In the genomic region with DNA sequence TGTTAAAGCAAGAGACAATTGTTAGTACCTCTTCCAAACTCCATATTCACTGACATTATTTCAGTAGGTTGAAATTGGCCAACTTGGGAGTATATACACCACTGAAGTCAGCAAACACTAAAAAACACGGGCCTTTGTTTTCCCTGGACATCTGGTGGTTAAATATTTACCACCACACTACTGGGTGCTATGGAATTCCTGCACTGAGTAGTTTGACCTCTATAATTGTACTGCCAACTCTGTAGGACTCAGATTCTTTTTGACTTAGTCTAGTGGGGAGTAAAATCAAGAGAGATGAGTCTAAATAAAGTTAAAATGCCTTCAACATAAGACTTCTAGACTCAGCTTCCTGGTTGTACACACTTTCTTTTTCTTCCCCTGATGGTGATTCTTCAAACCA, we compare ENCODE assay signal across 1 cellular context.
TF ChIP-seq lines count a peak whose summit lies in the region.

No MANE protein-coding gene starts in this region.

TF ChIP-seq in HepG2, 621 proteins besides CTCF, POLR2A, EP300 and RAD21 (continued from another document and continues in another):
- TF ChIP-seq, protein P1, sequence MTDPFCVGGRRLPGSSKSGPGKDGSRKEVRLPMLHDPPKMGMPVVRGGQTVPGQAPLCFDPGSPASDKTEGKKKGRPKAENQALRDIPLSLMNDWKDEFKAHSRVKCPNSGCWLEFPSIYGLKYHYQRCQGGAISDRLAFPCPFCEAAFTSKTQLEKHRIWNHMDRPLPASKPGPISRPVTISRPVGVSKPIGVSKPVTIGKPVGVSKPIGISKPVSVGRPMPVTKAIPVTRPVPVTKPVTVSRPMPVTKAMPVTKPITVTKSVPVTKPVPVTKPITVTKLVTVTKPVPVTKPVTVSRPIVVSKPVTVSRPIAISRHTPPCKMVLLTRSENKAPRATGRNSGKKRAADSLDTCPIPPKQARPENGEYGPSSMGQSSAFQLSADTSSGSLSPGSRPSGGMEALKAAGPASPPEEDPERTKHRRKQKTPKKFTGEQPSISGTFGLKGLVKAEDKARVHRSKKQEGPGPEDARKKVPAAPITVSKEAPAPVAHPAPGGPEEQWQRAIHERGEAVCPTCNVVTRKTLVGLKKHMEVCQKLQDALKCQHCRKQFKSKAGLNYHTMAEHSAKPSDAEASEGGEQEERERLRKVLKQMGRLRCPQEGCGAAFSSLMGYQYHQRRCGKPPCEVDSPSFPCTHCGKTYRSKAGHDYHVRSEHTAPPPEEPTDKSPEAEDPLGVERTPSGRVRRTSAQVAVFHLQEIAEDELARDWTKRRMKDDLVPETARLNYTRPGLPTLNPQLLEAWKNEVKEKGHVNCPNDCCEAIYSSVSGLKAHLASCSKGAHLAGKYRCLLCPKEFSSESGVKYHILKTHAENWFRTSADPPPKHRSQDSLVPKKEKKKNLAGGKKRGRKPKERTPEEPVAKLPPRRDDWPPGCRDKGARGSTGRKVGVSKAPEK (CRISPR knock-in tag; IDR thresholded peaks at IDR 0.05; ENCODE audit: borderline replicate concordance) = no peak
- TF ChIP-seq, protein P2, sequence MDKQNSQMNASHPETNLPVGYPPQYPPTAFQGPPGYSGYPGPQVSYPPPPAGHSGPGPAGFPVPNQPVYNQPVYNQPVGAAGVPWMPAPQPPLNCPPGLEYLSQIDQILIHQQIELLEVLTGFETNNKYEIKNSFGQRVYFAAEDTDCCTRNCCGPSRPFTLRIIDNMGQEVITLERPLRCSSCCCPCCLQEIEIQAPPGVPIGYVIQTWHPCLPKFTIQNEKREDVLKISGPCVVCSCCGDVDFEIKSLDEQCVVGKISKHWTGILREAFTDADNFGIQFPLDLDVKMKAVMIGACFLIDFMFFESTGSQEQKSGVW (CRISPR knock-in tag; IDR thresholded peaks at IDR 0.05; ENCODE audit: borderline replicate concordance) = no peak
- TF ChIP-seq SMAD9 (CRISPR knock-in tag; IDR thresholded peaks at IDR 0.05) (no peak), ZNF674 (CRISPR knock-in tag; IDR thresholded peaks at IDR 0.05; ENCODE audit: low read depth) (no peak), PPARG (CRISPR knock-in tag; conservative IDR thresholded peaks at IDR 0.05) (no peak), NR2F6 (IDR thresholded peaks at IDR 0.05) (peak; percentile 99), NR2F6 (CRISPR knock-in tag; IDR thresholded peaks at IDR 0.05) (peak; percentile 95), ARID2 (CRISPR knock-in tag; IDR thresholded peaks at IDR 0.05; ENCODE audit: borderline replicate concordance) (0 out of 2 replicates have a peak, but pooled peaks have one; percentile 28), MED8 (CRISPR knock-in tag; IDR thresholded peaks at IDR 0.05; ENCODE audit: insufficient replicate concordance) (no peak), ZNF446 (CRISPR knock-in tag; IDR thresholded peaks at IDR 0.05) (no peak), ZNF468 (CRISPR knock-in tag; IDR thresholded peaks at IDR 0.05) (no peak), ETV5 (CRISPR knock-in tag; IDR thresholded peaks at IDR 0.05; ENCODE audit: borderline replicate concordance) (no peak), KLF9 (CRISPR knock-in tag; IDR thresholded peaks at IDR 0.05; ENCODE audit: low read depth) (no peak), ZNF260 (CRISPR knock-in tag; IDR thresholded peaks at IDR 0.05; ENCODE audit: borderline replicate concordance, low read depth) (no peak), HOXA5 (CRISPR knock-in tag; IDR thresholded peaks at IDR 0.05) (0 out of 2 replicates have a peak, but pooled peaks have one; percentile 42), ZNF451 (CRISPR knock-in tag; IDR thresholded peaks at IDR 0.05) (no peak), MAFG (CRISPR knock-in tag; IDR thresholded peaks at IDR 0.05) (no peak), ZNF678 (CRISPR knock-in tag; IDR thresholded peaks at IDR 0.05) (no peak), TBL1XR1 (IDR thresholded peaks at IDR 0.05; ENCODE audit: borderline replicate concordance, low read length, partially characterized antibody) (peak; percentile 45), KMT2B (CRISPR knock-in tag; IDR thresholded peaks at IDR 0.05) (no peak), ZNF33B (CRISPR knock-in tag; IDR thresholded peaks at IDR 0.05) (no peak), ZNF317 (CRISPR knock-in tag; IDR thresholded peaks at IDR 0.05) (0 out of 2 replicates have a peak, but pooled peaks have one; percentile 26), ATF7-NPFF (CRISPR knock-in tag; IDR thresholded peaks at IDR 0.05; ENCODE audit: low read depth) (no peak), MBD4 (IDR thresholded peaks at IDR 0.05; ENCODE audit: borderline replicate concordance, low read length) (no peak), WIZ (CRISPR knock-in tag; IDR thresholded peaks at IDR 0.05) (no peak), HMGA1 (CRISPR knock-in tag; conservative IDR thresholded peaks at IDR 0.05) (no peak), ZNF331 (CRISPR knock-in tag; IDR thresholded peaks at IDR 0.05) (peak; percentile 59; the same call in 1 of the 2 replicates), ZNF282 (IDR thresholded peaks at IDR 0.05; ENCODE audit: partially characterized antibody) (no peak), ZNF577 (CRISPR knock-in tag; IDR thresholded peaks at IDR 0.05; ENCODE audit: borderline replicate concordance, low read depth) (no peak)
- TF ChIP-seq, protein P3, sequence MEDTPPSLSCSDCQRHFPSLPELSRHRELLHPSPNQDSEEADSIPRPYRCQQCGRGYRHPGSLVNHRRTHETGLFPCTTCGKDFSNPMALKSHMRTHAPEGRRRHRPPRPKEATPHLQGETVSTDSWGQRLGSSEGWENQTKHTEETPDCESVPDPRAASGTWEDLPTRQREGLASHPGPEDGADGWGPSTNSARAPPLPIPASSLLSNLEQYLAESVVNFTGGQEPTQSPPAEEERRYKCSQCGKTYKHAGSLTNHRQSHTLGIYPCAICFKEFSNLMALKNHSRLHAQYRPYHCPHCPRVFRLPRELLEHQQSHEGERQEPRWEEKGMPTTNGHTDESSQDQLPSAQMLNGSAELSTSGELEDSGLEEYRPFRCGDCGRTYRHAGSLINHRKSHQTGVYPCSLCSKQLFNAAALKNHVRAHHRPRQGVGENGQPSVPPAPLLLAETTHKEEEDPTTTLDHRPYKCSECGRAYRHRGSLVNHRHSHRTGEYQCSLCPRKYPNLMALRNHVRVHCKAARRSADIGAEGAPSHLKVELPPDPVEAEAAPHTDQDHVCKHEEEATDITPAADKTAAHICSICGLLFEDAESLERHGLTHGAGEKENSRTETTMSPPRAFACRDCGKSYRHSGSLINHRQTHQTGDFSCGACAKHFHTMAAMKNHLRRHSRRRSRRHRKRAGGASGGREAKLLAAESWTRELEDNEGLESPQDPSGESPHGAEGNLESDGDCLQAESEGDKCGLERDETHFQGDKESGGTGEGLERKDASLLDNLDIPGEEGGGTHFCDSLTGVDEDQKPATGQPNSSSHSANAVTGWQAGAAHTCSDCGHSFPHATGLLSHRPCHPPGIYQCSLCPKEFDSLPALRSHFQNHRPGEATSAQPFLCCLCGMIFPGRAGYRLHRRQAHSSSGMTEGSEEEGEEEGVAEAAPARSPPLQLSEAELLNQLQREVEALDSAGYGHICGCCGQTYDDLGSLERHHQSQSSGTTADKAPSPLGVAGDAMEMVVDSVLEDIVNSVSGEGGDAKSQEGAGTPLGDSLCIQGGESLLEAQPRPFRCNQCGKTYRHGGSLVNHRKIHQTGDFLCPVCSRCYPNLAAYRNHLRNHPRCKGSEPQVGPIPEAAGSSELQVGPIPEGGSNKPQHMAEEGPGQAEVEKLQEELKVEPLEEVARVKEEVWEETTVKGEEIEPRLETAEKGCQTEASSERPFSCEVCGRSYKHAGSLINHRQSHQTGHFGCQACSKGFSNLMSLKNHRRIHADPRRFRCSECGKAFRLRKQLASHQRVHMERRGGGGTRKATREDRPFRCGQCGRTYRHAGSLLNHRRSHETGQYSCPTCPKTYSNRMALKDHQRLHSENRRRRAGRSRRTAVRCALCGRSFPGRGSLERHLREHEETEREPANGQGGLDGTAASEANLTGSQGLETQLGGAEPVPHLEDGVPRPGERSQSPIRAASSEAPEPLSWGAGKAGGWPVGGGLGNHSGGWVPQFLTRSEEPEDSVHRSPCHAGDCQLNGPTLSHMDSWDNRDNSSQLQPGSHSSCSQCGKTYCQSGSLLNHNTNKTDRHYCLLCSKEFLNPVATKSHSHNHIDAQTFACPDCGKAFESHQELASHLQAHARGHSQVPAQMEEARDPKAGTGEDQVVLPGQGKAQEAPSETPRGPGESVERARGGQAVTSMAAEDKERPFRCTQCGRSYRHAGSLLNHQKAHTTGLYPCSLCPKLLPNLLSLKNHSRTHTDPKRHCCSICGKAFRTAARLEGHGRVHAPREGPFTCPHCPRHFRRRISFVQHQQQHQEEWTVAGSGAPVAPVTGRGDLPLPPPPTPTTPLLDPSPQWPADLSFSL (CRISPR knock-in tag; IDR thresholded peaks at IDR 0.05) = no peak
- TF ChIP-seq, protein P4, sequence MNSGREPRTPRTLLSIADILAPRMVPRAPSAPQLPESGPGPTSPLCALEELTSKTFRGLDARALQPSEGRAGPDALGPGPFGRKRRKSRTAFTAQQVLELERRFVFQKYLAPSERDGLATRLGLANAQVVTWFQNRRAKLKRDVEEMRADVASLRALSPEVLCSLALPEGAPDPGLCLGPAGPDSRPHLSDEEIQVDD (CRISPR knock-in tag; IDR thresholded peaks at IDR 0.05; ENCODE audit: borderline replicate concordance) = no peak
- TF ChIP-seq, protein P5, sequence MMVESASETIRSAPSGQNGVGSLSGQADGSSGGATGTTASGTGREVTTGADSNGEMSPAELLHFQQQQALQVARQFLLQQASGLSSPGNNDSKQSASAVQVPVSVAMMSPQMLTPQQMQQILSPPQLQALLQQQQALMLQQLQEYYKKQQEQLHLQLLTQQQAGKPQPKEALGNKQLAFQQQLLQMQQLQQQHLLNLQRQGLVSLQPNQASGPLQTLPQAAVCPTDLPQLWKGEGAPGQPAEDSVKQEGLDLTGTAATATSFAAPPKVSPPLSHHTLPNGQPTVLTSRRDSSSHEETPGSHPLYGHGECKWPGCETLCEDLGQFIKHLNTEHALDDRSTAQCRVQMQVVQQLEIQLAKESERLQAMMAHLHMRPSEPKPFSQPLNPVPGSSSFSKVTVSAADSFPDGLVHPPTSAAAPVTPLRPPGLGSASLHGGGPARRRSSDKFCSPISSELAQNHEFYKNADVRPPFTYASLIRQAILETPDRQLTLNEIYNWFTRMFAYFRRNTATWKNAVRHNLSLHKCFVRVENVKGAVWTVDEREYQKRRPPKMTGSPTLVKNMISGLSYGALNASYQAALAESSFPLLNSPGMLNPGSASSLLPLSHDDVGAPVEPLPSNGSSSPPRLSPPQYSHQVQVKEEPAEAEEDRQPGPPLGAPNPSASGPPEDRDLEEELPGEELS (CRISPR knock-in tag; IDR thresholded peaks at IDR 0.05) = peak; percentile 81
- TF ChIP-seq, protein P6, sequence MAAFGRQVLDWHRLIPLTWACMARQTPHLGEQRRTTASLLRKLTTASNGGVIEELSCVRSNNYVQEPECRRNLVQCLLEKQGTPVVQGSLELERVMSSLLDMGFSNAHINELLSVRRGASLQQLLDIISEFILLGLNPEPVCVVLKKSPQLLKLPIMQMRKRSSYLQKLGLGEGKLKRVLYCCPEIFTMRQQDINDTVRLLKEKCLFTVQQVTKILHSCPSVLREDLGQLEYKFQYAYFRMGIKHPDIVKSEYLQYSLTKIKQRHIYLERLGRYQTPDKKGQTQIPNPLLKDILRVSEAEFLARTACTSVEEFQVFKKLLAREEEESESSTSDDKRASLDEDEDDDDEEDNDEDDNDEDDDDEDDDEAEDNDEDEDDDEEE (CRISPR knock-in tag; IDR thresholded peaks at IDR 0.05) = no peak
- TF ChIP-seq, protein P7, sequence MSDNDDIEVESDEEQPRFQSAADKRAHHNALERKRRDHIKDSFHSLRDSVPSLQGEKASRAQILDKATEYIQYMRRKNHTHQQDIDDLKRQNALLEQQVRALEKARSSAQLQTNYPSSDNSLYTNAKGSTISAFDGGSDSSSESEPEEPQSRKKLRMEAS (IDR thresholded peaks at IDR 0.05) = no peak
- TF ChIP-seq, protein P8, sequence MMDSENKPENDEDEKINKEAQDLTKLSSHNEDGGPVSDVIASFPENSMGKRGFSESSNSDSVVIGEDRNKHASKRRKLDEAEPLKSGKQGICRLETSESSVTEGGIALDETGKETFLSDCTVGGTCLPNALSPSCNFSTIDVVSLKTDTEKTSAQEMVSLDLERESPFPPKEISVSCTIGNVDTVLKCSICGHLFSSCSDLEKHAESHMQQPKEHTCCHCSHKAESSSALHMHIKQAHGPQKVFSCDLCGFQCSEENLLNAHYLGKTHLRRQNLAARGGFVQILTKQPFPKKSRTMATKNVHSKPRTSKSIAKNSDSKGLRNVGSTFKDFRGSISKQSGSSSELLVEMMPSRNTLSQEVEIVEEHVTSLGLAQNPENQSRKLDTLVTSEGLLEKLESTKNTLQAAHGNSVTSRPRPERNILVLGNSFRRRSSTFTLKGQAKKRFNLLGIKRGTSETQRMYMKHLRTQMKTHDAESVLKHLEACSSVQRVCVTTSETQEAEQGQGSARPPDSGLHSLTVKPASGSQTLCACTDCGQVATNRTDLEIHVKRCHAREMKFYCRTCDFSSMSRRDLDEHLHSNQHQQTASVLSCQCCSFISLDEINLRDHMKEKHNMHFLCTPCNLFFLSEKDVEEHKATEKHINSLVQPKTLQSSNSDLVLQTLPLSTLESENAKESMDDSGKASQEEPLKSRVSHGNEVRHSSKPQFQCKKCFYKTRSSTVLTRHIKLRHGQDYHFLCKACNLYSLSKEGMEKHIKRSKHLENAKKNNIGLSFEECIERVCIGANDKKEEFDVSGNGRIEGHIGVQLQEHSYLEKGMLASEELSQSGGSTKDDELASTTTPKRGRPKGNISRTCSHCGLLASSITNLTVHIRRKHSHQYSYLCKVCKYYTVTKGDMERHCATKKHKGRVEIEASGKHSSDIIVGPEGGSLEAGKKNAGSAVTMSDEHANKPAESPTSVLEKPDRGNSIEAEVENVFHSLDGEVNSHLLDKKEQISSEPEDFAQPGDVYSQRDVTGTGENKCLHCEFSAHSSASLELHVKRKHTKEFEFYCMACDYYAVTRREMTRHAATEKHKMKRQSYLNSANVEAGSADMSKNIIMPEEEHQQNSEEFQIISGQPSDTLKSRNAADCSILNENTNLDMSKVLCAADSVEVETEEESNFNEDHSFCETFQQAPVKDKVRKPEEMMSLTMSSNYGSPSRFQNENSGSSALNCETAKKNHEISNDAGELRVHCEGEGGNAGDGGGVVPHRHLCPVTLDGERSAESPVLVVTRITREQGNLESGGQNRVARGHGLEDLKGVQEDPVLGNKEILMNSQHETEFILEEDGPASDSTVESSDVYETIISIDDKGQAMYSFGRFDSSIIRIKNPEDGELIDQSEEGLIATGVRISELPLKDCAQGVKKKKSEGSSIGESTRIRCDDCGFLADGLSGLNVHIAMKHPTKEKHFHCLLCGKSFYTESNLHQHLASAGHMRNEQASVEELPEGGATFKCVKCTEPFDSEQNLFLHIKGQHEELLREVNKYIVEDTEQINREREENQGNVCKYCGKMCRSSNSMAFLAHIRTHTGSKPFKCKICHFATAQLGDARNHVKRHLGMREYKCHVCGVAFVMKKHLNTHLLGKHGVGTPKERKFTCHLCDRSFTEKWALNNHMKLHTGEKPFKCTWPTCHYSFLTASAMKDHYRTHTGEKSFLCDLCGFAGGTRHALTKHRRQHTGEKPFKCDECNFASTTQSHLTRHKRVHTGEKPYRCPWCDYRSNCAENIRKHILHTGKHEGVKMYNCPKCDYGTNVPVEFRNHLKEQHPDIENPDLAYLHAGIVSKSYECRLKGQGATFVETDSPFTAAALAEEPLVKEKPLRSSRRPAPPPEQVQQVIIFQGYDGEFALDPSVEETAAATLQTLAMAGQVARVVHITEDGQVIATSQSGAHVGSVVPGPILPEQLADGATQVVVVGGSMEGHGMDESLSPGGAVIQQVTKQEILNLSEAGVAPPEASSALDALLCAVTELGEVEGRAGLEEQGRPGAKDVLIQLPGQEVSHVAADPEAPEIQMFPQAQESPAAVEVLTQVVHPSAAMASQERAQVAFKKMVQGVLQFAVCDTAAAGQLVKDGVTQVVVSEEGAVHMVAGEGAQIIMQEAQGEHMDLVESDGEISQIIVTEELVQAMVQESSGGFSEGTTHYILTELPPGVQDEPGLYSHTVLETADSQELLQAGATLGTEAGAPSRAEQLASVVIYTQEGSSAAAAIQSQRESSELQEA (CRISPR knock-in tag; IDR thresholded peaks at IDR 0.05; ENCODE audit: not compliant biosample characterization) = no peak
- TF ChIP-seq, protein P9, sequence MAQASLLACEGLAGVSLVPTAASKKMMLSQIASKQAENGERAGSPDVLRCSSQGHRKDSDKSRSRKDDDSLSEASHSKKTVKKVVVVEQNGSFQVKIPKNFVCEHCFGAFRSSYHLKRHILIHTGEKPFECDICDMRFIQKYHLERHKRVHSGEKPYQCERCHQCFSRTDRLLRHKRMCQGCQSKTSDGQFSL (CRISPR knock-in tag; IDR thresholded peaks at IDR 0.05) = no peak
